15 cellular contexts compared by ENCODE assay signal in genomic region chr5:74063346-74063745, GRCh38.
DNase-seq lines count a peak whose midpoint lies in the region; TF ChIP-seq lines count a peak whose summit lies in the region.
"Had no signal": no experiment of that assay in that cellular context is flagged by ENCODE, and none has a peak within 500 bp of the region (broad histone marks: within the 10 kb centered on the region; RNA-seq: fewer than 3 reads in every experiment).

No MANE protein-coding gene starts in this region.

- H3K27ac ChIP-seq in mammary epithelial cell (ENCODE audit: insufficient read depth, low read depth, low read length) (no peak overlapping the region), breast epithelium (no peak overlapping the region), mesenchymal stem cell (ENCODE audit: low read length, poor library complexity, severe bottlenecking) (peak overlapping the region; percentile 3), smooth muscle cell (ENCODE audit: low read depth) (peak overlapping the region; percentile 26)
- H3K27ac ChIP-seq: 22Rv1 had no signal

- H2BK15ac ChIP-seq in mesenchymal stem cell (ENCODE audit: low read depth, poor library complexity, severe bottlenecking), result no peak overlapping the region

- H3K27me3 ChIP-seq in mammary epithelial cell (ENCODE audit: insufficient read depth, low read length), result no peaks in the 10 kb centered on the region
- H3K27me3 ChIP-seq in breast epithelium, result no peaks in the 10 kb centered on the region
- H3K27me3 ChIP-seq in mesenchymal stem cell (ENCODE audit: control insufficient read depth in 1 of 2, insufficient read depth in 1 of 2, low read length in 2 of 2), result no peaks in the 10 kb centered on the region
- no peaks in the 10 kb centered on the region for H3K27me3 ChIP-seq in smooth muscle cell (ENCODE audit: low read depth)

- no peaks in the 10 kb centered on the region for H3F3A ChIP-seq in smooth muscle cell (ENCODE audit: low read depth)

- H3K4ac ChIP-seq in mesenchymal stem cell (ENCODE audit: low read depth in 1 of 2, low read length in 2 of 2), result no peak overlapping the region

- BruUV-seq in mammary epithelial cell (replicated peaks; lab: Mats Ljungman, UMichigan), result no TSS peak

- no peak overlapping the region for H2AK5ac ChIP-seq in mesenchymal stem cell (ENCODE audit: low read length, severe bottlenecking)

- H3K36me3 ChIP-seq in mammary epithelial cell (ENCODE audit: insufficient read depth, low read length) (no peaks in the 10 kb centered on the region), breast epithelium (no peaks in the 10 kb centered on the region), mesenchymal stem cell (ENCODE audit: control insufficient read depth in 1 of 2, insufficient read depth in 2 of 2, low read depth in 1 of 2, low read length in 2 of 2) (no peaks in the 10 kb centered on the region), smooth muscle cell (ENCODE audit: low read depth) (no peaks in the 10 kb centered on the region)

- dilution Hi-C loops in mammary epithelial cell (cut with HindIII; ENCODE audit: low sequenced_read_pairs), result no loop called here

- H3K4me1 ChIP-seq in mammary epithelial cell (ENCODE audit: insufficient read depth, low read length) (peaks cover 29% of the 10 kb centered on the region), breast epithelium (no peaks in the 10 kb centered on the region), mesenchymal stem cell (ENCODE audit: control insufficient read depth, insufficient read depth, low read depth, low read length) (peaks cover 1% of the 10 kb centered on the region), smooth muscle cell (ENCODE audit: low read depth) (peaks cover 6% of the 10 kb centered on the region)

- no peaks in the 10 kb centered on the region for H4K20me1 ChIP-seq in mammary epithelial cell (ENCODE audit: insufficient read depth, low read length)
- H4K20me1 ChIP-seq in smooth muscle cell (ENCODE audit: low read depth), result no peaks in the 10 kb centered on the region

- H3K4me3 ChIP-seq in mammary epithelial cell (replicated peaks in 1 of 3; ENCODE audit: insufficient read depth in 1 of 3, low read depth in 2 of 3, low read length in 3 of 3) (no peak overlapping the region), breast epithelium (no peak overlapping the region), mesenchymal stem cell (ENCODE audit: insufficient read depth in 1 of 2, low read depth in 1 of 2, low read length in 2 of 2) (no peak overlapping the region), smooth muscle cell (no peak overlapping the region)

- no peak overlapping the region for H4K8ac ChIP-seq in mesenchymal stem cell (ENCODE audit: low read length)

- H3K4me2 ChIP-seq in mammary epithelial cell (ENCODE audit: insufficient read depth, low read depth, low read length), result peak overlapping the region; percentile 16
- H3K4me2 ChIP-seq in mesenchymal stem cell (ENCODE audit: low read length, poor library complexity, severe bottlenecking), result no peak overlapping the region
- H3K4me2 ChIP-seq in smooth muscle cell, result peak overlapping the region; percentile 24

- no peak overlapping the region for H4K91ac ChIP-seq in mesenchymal stem cell (ENCODE audit: low read length)

- no peak for TF ChIP-seq POLR2A in breast epithelium (IDR thresholded peaks at IDR 0.05)

- TF ChIP-seq CTCF in mammary epithelial cell (conservative IDR thresholded peaks at IDR 0.05 in 1 of 2, IDR thresholded peaks at IDR 0.05 in 1 of 2; ENCODE audit: extremely low read depth in 1 of 2, insufficient read depth in 1 of 2, low read depth in 1 of 2, low read length in 2 of 2) (no peak), breast epithelium (IDR thresholded peaks at IDR 0.05) (no peak), smooth muscle cell (IDR thresholded peaks at IDR 0.05; ENCODE audit: borderline replicate concordance, insufficient read depth, poor library complexity, severe bottlenecking) (no peak)

- no peak for DNase-seq in mammary epithelial cell
- no peak for DNase-seq in breast epithelium (ENCODE audit: low spot score in 2 of 2)
- peak; percentile 62 for DNase-seq in astrocyte of the hippocampus (ENCODE audit: low read depth, low spot score)
- no peak for DNase-seq in mesenchymal stem cell
- no peak for DNase-seq in smooth muscle cell (lab: John Stamatoyannopoulos, UW; ENCODE audit: unreplicated experiment)
- DNase-seq in AG08395 (ENCODE audit: low spot score), result no peak
- no peak for DNase-seq in HCEC 1CT
- DNase-seq in stimulated activated naive CD4-positive, alpha-beta T cell (lab: John Stamatoyannopoulos, UW), result no peak
- DNase-seq: COR-L47, MV-4-11, NCI-H1436 treated with DMSO at 0.1 percent for 48 hours, NCI-H2227 treated with DMSO at 0.1 percent for 48 hours, NCI-H526, SHP77 had no signal

- 98% methylated on average over 4 of the region's 4 CpGs for WGBS in mammary epithelial cell (ENCODE audit: low coverage, missing lambda C conversion rate)
- 78% methylated on average over 3 of the region's 4 CpGs for WGBS in mesenchymal stem cell
- 42% methylated on average over 4 of the region's 4 CpGs for WGBS in smooth muscle cell (ENCODE audit: low lambda C conversion rate)

- no peak overlapping the region for H3K9ac ChIP-seq in mammary epithelial cell (ENCODE audit: insufficient read depth, low read length)
- no peak overlapping the region for H3K9ac ChIP-seq in mesenchymal stem cell (ENCODE audit: low read length)
- H3K9ac ChIP-seq in smooth muscle cell (ENCODE audit: low read depth), result no peak overlapping the region

- no peak overlapping the region for H2AFZ ChIP-seq in mammary epithelial cell (ENCODE audit: low read depth, low read length)
- H2AFZ ChIP-seq in mesenchymal stem cell (ENCODE audit: low read depth, low read length), result no peak overlapping the region
- H2AFZ ChIP-seq in smooth muscle cell (ENCODE audit: low read depth), result no peak overlapping the region

- no peaks in the 10 kb centered on the region for H3K79me1 ChIP-seq in mesenchymal stem cell (replicated peaks; ENCODE audit: low read length, poor library complexity, severe bottlenecking)

- H3K9me3 ChIP-seq in mammary epithelial cell (replicated peaks; ENCODE audit: insufficient read depth, low read length) (no peaks in the 10 kb centered on the region), breast epithelium (no peaks in the 10 kb centered on the region), mesenchymal stem cell (ENCODE audit: control insufficient read depth, low read length) (no peaks in the 10 kb centered on the region), smooth muscle cell (replicated peaks; ENCODE audit: low read depth) (no peaks in the 10 kb centered on the region)

- intact Hi-C loops in mammary epithelial cell (cut with micrococcal nuclease) (no loop called here), breast epithelium (cut with DNase I; ENCODE audit: low total_unique reads) (no loop called here)

- H3K79me2 ChIP-seq in mammary epithelial cell (ENCODE audit: insufficient read depth, low read length), result no peaks in the 10 kb centered on the region
- no peaks in the 10 kb centered on the region for H3K79me2 ChIP-seq in smooth muscle cell (ENCODE audit: low read depth)

- CTCF ChIA-PET in mammary epithelial cell (lab: Charles Lee; ENCODE audit: low non-redundant PET), result no interaction called here

- no peak overlapping the region for H3K14ac ChIP-seq in mesenchymal stem cell (ENCODE audit: low read length in 2 of 2)

- in situ Hi-C loops in mammary epithelial cell (cut with MboI; ENCODE audit: low sequenced_read_pairs in 2 of 2), result no loop called here

- H2BK5ac ChIP-seq in mesenchymal stem cell (ENCODE audit: low read depth, low read length, poor library complexity, severe bottlenecking), result no peak overlapping the region

- no peak overlapping the region for H2BK120ac ChIP-seq in mesenchymal stem cell (ENCODE audit: low read depth, low read length)

- H3K18ac ChIP-seq in mesenchymal stem cell (ENCODE audit: low read depth in 1 of 2, low read length in 2 of 2), result peak overlapping the region in 1 of 2 experiments; percentile 48

- no peak overlapping the region for H3K23ac ChIP-seq in mesenchymal stem cell (ENCODE audit: low read length in 2 of 2)

- H2BK12ac ChIP-seq in mesenchymal stem cell (ENCODE audit: low read length in 2 of 2), result no peak overlapping the region

Comparison
In these comparisons a context has a peak if more than half of its experiments do, and no peak if none do; other contexts are left out.
1. H3K27ac ChIP-seq: peak in mesenchymal stem cell (single experiment) and smooth muscle cell (single experiment); none in mammary epithelial cell (single experiment) and breast epithelium (0 of 2).